ENCODE assay signal across 8 cellular contexts in the genomic region with DNA sequence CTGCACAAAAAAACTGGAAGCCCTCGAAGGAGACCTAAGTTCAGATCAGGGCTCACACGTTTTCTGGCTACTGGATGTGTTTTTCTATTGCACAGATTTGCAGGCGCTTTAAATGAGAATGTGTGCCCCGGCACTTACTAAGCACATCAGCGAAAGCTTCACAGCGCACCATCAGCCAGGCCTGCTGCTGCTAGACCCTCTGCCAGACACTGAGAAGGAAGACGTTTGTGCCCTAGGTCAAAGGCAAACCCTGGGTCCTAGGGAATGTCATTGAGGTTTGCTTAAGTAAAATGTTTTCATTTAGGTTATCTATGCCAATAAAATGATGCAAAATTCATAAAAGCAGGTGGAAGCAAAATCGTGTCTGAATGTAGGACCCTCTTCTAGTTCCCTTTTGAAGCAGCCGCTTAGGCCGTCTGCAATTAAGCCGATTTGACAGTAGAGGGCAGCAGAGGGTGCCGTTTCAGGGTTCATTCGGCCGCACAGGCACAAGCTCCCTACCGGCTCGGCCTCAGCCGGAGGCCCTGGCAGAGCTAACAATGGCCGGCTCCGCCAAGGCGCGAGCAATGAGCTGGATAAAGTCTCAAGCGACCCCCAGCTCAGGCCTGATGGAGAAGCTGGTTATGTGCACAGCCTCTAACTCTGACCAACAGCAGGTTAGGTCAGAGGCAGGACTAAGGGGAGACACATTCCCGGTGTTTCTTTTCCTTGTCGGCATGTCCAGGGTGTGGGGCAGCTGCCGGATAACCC.
DNase-seq lines count a peak whose midpoint lies in the region; ATAC-seq and TF ChIP-seq lines count a peak whose summit lies in the region.

No MANE protein-coding gene starts in this region.

- peak overlapping the region; percentile 85 for H2AFZ ChIP-seq in DND-41 (ENCODE audit: low read depth, low read length)
- H2AFZ ChIP-seq in GM23248, result peak overlapping the region; percentile 72
- peak overlapping the region; percentile 93 for H2AFZ ChIP-seq in Loucy (ENCODE audit: low read length)
- peak overlapping the region; percentile 84 for H2AFZ ChIP-seq in parathyroid adenoma

- H3K27me3 ChIP-seq in DND-41 (ENCODE audit: insufficient read depth, low read length, poor library complexity) (no peaks in the 10 kb centered on the region), GM23248 (replicated peaks; ENCODE audit: insufficient read depth) (no peaks in the 10 kb centered on the region), Loucy (ENCODE audit: insufficient read depth, low read length, poor library complexity, severe bottlenecking) (no peaks in the 10 kb centered on the region), parathyroid adenoma (ENCODE audit: control insufficient read depth, insufficient read depth, low read length) (no peaks in the 10 kb centered on the region)

- H3K4me3 ChIP-seq in DND-41 (ENCODE audit: low read depth in 1 of 2, low read length in 2 of 2) (no peak overlapping the region), GM23248 (peak overlapping the region; percentile 41; the same call in 1 of the 2 replicates), Loucy (ENCODE audit: low read length, poor library complexity, severe bottlenecking) (no peak overlapping the region), parathyroid adenoma (ENCODE audit: low read depth, low read length) (no peak overlapping the region)

- DNase-seq in DND-41 (peak; percentile 79), GM23248 (peak; percentile 85), RPMI8226 (peak; percentile 81), Right ventricle myocardium superior (peak; percentile 84), ureter (ENCODE audit: low spot score) (peak; percentile 81)
- DNase-seq in activated naive CD4-positive, alpha-beta T cell treated with anti-CD3 and anti-CD28 coated beads, Interleukin-2, amount 50 U/mL, for 16 hours, result peak; percentile 23

- ATAC-seq in DND-41 (ENCODE audit: insufficient read depth, low read depth), result peak; percentile 95
- ATAC-seq in Right ventricle myocardium superior (ENCODE audit: poor library complexity), result peak; percentile 95

- H3K4me2 ChIP-seq in DND-41 (ENCODE audit: insufficient read depth, low read length) (peak overlapping the region; percentile 41), GM23248 (ENCODE audit: unreplicated experiment) (peak overlapping the region; percentile 53), Loucy (ENCODE audit: low read depth, low read length, poor library complexity, severe bottlenecking) (no peak overlapping the region), parathyroid adenoma (ENCODE audit: low read length) (peak overlapping the region; percentile 31)

- H3F3A ChIP-seq in GM23248 (ENCODE audit: insufficient read depth), result no peaks in the 10 kb centered on the region
- no peaks in the 10 kb centered on the region for H3F3A ChIP-seq in Loucy (ENCODE audit: low read depth)

- H3K79me2 ChIP-seq in DND-41 (ENCODE audit: insufficient read depth, low read length), result no peaks in the 10 kb centered on the region
- H3K79me2 ChIP-seq in GM23248 (ENCODE audit: insufficient read depth), result no peaks in the 10 kb centered on the region
- no peaks in the 10 kb centered on the region for H3K79me2 ChIP-seq in Loucy (ENCODE audit: insufficient read depth, low read length)
- H3K79me2 ChIP-seq in parathyroid adenoma, result no peaks in the 10 kb centered on the region

- WGBS in GM23248 (ENCODE audit: low coverage in 1 of 2, low lambda C conversion rate in 2 of 2, missing lambda C conversion rate in 2 of 2), 2 experiments, result 22% methylated on average over 25 of the region's 25 CpGs

- in situ Hi-C loops in GM23248 (cut with MboI), result loop anchor here (5.0 kb wide), 1 partner anchor 651 kb away; no protein-coding TSS in a partner anchor

- no peaks in the 10 kb centered on the region for H3K9me3 ChIP-seq in DND-41 (ENCODE audit: insufficient read depth, low read length, severe bottlenecking)
- no peaks in the 10 kb centered on the region for H3K9me3 ChIP-seq in GM23248 (ENCODE audit: low read depth)
- H3K9me3 ChIP-seq in Loucy (ENCODE audit: insufficient read depth, low read depth, low read length), result no peaks in the 10 kb centered on the region
- no peaks in the 10 kb centered on the region for H3K9me3 ChIP-seq in parathyroid adenoma (ENCODE audit: control insufficient read depth, low read length)

- H3K9ac ChIP-seq in DND-41 (ENCODE audit: low read depth, low read length) (peak overlapping the region; percentile 12; the same call in 1 of the 2 replicates), GM23248 (no peak overlapping the region), Loucy (ENCODE audit: low read depth, low read length, poor library complexity, severe bottlenecking) (no peak overlapping the region), parathyroid adenoma (no peak overlapping the region)

- H3K36me3 ChIP-seq in DND-41 (ENCODE audit: insufficient read depth, low read length) (no peaks in the 10 kb centered on the region), GM23248 (ENCODE audit: low read depth) (no peaks in the 10 kb centered on the region), Loucy (ENCODE audit: insufficient read depth, low read length) (no peaks in the 10 kb centered on the region), parathyroid adenoma (ENCODE audit: control insufficient read depth, insufficient read depth, low read length) (no peaks in the 10 kb centered on the region)

- intact Hi-C loops in Right ventricle myocardium superior (cut with DNase I), result loop anchor here (5.0 to 10.0 kb wide), 2 partner anchors 353 to 651 kb away; partner anchors contain the start of gene THBD

- H3K9me2 ChIP-seq in GM23248 (ENCODE audit: insufficient read depth) (no peaks in the 10 kb centered on the region), Loucy (replicated peaks; ENCODE audit: low read depth, low read length) (no peaks in the 10 kb centered on the region)

- H4K20me1 ChIP-seq in DND-41 (ENCODE audit: insufficient read depth, low read length) (no peaks in the 10 kb centered on the region), GM23248 (ENCODE audit: insufficient read depth) (no peaks in the 10 kb centered on the region), Loucy (ENCODE audit: insufficient read depth, low read length, poor library complexity, severe bottlenecking) (no peaks in the 10 kb centered on the region)

- TF ChIP-seq CTCF in DND-41 (IDR thresholded peaks at IDR 0.05; ENCODE audit: borderline replicate concordance, extremely low read depth, low read length, poor library complexity, severe bottlenecking), result peak; percentile 99
- peak; percentile 85 for TF ChIP-seq CTCF in Loucy (conservative IDR thresholded peaks at IDR 0.05; ENCODE audit: low read length)
- TF ChIP-seq CTCF in parathyroid adenoma (IDR thresholded peaks at IDR 0.05), result peak; percentile 93

- H3K27ac ChIP-seq in DND-41 (ENCODE audit: low read length), result peak overlapping the region; percentile 24
- H3K27ac ChIP-seq in GM23248, result no peak overlapping the region
- H3K27ac ChIP-seq in parathyroid adenoma, result peak overlapping the region; percentile 27

- H3K4me1 ChIP-seq in DND-41 (ENCODE audit: insufficient read depth, low read length), result peaks cover 9% of the 10 kb centered on the region
- no peaks in the 10 kb centered on the region for H3K4me1 ChIP-seq in GM23248 (ENCODE audit: insufficient read depth)
- no peaks in the 10 kb centered on the region for H3K4me1 ChIP-seq in Loucy (ENCODE audit: insufficient read depth, low read length, poor library complexity, severe bottlenecking)
- H3K4me1 ChIP-seq in parathyroid adenoma, result no peaks in the 10 kb centered on the region

Comparison
In these comparisons a context has a peak if more than half of its experiments do, and no peak if none do; other contexts are left out.
1. DNase-seq: peak in every context shown above with its lines; median percentile 85 in GM23248; 84 in Right ventricle myocardium superior; 81 in RPMI8226; 81 in ureter; 79 in DND-41; 23 in activated naive CD4-positive, alpha-beta T cell treated with anti-CD3 and anti-CD28 coated beads, Interleukin-2, amount 50 U/mL, for 16 hours.